ENCODE assay signal across 8 cellular contexts in the genomic region with DNA sequence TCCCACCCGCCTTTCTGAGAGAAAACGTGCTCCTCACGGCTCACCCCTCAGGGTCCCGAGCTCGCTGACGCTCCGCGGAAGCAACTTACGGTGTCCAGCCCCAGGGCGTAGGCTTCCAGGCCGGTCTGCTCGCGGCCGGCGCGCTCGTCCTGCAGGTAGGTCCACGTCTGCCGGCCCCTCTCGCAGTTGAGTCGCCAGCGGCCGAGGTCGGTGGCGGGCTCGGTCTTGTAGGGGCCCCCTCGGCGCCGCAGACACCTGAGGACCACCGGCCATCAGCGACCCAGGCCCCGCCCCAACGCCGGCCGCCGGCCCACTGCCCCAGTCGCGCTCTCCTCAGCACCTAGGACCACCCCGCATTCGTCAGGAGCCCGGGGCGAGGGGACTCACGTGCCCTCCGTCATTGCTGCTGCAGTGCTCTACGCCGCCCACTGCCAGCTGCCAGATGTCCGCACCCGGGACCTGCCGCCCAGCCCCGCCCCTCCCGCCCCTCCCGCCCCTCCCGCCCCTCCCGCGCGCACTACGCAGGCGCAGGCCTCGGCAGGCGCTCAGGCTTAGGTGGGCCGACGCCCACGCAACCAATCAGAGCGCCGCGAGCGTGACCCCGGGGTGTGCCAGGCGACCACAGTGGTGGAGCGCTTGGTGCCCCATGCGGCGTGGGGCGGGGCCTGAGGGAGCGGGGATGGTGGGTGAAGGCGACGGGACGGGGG. TPM values are rescaled to one million over a fixed set of nuclear protein-coding genes. Genes with fewer than 3 reads are reported as not detected.
DNase-seq lines count a peak whose midpoint lies in the region; ATAC-seq and TF ChIP-seq lines count a peak whose summit lies in the region.

A gene (minus strand): TSS at position 430 of the 707 bp plus-strand sequence. CDS start 29 bp downstream, at position 401.

- peak within 1 kb of the TSS; percentile 89 for H3K4me2 ChIP-seq in OCI-LY1 (ENCODE audit: low read length)

- peak; percentile 75 for ATAC-seq in GM21515 (IDR thresholded peaks at IDR 0.05; ENCODE audit: unreplicated experiment)

- peaks cover 18% of the 10 kb centered on the region; the same call in 1 of the 2 replicates for H3K79me2 ChIP-seq in OCI-LY1 (ENCODE audit: insufficient read depth, low read length)

- no peaks in the 10 kb centered on the region for H3K27me3 ChIP-seq in OCI-LY1 (ENCODE audit: insufficient read depth, low read length)

- H2AFZ ChIP-seq in OCI-LY1 (ENCODE audit: low read length), result no peak within 1 kb of the TSS

- TF ChIP-seq CTCF in OCI-LY1 (IDR thresholded peaks at IDR 0.05; ENCODE audit: low read length), result no peak

- H3K9me2 ChIP-seq in OCI-LY1 (ENCODE audit: low read depth, low read length), result no peaks in the 10 kb centered on the region

- H3K36me3 ChIP-seq in OCI-LY1 (ENCODE audit: insufficient read depth, low read length) (peaks cover 44% of the 10 kb centered on the region), mesodermal cell (ENCODE audit: control insufficient read depth, insufficient read depth, low read length) (peaks cover 72% of the 10 kb centered on the region)

- no peaks in the 10 kb centered on the region for H3F3A ChIP-seq in OCI-LY1 (ENCODE audit: insufficient read depth, low read length)

- H4K20me1 ChIP-seq in OCI-LY1 (ENCODE audit: insufficient read depth, low read length), result no peaks in the 10 kb centered on the region

- peak; percentile 88 for DNase-seq in Caki2 (ENCODE audit: low read depth)
- peak; percentile 98 for DNase-seq in HuH-7 (ENCODE audit: low spot score)
- DNase-seq in activated CD8-positive, alpha-beta memory T cell treated with anti-CD3 and anti-CD28 coated beads, Interleukin-2, amount 50 U/mL, for 4 hours, result peak; percentile 98
- DNase-seq in stimulated activated CD8-positive, alpha-beta memory T cell treated with anti-CD3 and anti-CD28 coated beads, Interleukin-15, amount 100 ng/mL, for 24 hours (ENCODE audit: low read depth), result peak; percentile 89

- H3K4me3 ChIP-seq in OCI-LY1 (ENCODE audit: low read depth, low read length, poor library complexity, severe bottlenecking) (peak within 1 kb of the TSS; percentile 99), mesodermal cell (ENCODE audit: extremely low read depth, insufficient read depth, low read length, poor library complexity, severe bottlenecking) (peak within 1 kb of the TSS; percentile 85)

- 0% methylated on average over 47 of the region's 77 CpGs for WGBS in mesodermal cell (ENCODE audit: insufficient coverage in 2 of 2), 2 experiments

- H3K9me3 ChIP-seq in OCI-LY1 (ENCODE audit: low read length), result no peaks in the 10 kb centered on the region
- H3K9me3 ChIP-seq in mesodermal cell (ENCODE audit: control insufficient read depth, low read length), result peaks cover 33% of the 10 kb centered on the region

- H3K9ac ChIP-seq in OCI-LY1 (ENCODE audit: low read length), result peak within 1 kb of the TSS; percentile 94

- in situ Hi-C loops in Caki2 (cut with HindIII; ENCODE audit: low pct_unique_long_range_greater_than_20kb, low sequenced_read_pairs), result no loop called here
- in situ Hi-C loops in endometrial microvascular endothelial cells (cut with HindIII; ENCODE audit: inconsistent ontology term, low pct_unique_long_range_greater_than_20kb, low sequenced_read_pairs), result no loop called here

- H3K4me1 ChIP-seq in OCI-LY1 (ENCODE audit: insufficient read depth, low read length, severe bottlenecking), result peaks cover 49% of the 10 kb centered on the region
- peaks cover 10% of the 10 kb centered on the region for H3K4me1 ChIP-seq in mesodermal cell (ENCODE audit: control insufficient read depth, insufficient read depth, low read length, poor library complexity, severe bottlenecking)

- H3K27ac ChIP-seq in OCI-LY1 (ENCODE audit: low read depth, low read length, poor library complexity, severe bottlenecking), result peak within 1 kb of the TSS; percentile 68
- H3K27ac ChIP-seq in mesodermal cell (ENCODE audit: low read depth, low read length, severe bottlenecking), result peak within 1 kb of the TSS; percentile 73

RNA-seq across cellular contexts. Expression of the gene that starts here (rescaled TPM):
- 16.7 and 18.8 TPM in 2 replicates for total RNA-seq in Caki2 (2014; rRNA removed; shearing (Covaris generic); ENCODE audit: low replicate concordance)
- 57.2 TPM for total RNA-seq in endometrial microvascular endothelial cells (ENCODE audit: inconsistent ontology term)
- polyA plus RNA-seq in mesodermal cell (2013, experiment 1 of 2), result 96.0 TPM
- polyA plus RNA-seq in mesodermal cell (2013, experiment 2 of 2), result 87.3 TPM

Comparison
In these comparisons a context has a peak if more than half of its experiments do, and no peak if none do; other contexts are left out.
1. Peak in every context shown above with its lines: DNase-seq, ATAC-seq, H3K4me3 ChIP-seq and H3K27ac ChIP-seq.